ENCODE assay signal across 9 cellular contexts in genomic region chr5:154478224-154478565, GRCh38. TPM values are rescaled to one million over a fixed set of nuclear protein-coding genes. Genes with fewer than 3 reads are reported as not detected.
DNase-seq lines count a peak whose midpoint lies in the region; ATAC-seq and TF ChIP-seq lines count a peak whose summit lies in the region.
"Had no signal": no experiment of that assay in that cellular context is flagged by ENCODE, and none has a peak within 500 bp of the region (broad histone marks: within the 10 kb centered on the region; RNA-seq: fewer than 3 reads in every experiment).

Gene HAND1, minus strand, starts transcription at chr5:154478227. Its CDS starts 219 bp downstream, at chr5:154478008.

- TF ChIP-seq CTCF in right atrium auricular region (IDR thresholded peaks at IDR 0.05) (no peak), spleen (IDR thresholded peaks at IDR 0.05 in 8 of 11, conservative IDR thresholded peaks at IDR 0.05 in 3 of 11) (no peak)

- intact Hi-C loops in spleen (cut with DNase I; ENCODE audit: low total_unique reads): no loop called here

- H3K9me3 ChIP-seq in T-helper 17 cell (ENCODE audit: control insufficient read depth, low read length, poor library complexity, severe bottlenecking): no peaks in the 10 kb centered on the region
- no peaks in the 10 kb centered on the region for H3K9me3 ChIP-seq in right atrium auricular region
- no peaks in the 10 kb centered on the region for H3K9me3 ChIP-seq in spleen

- H3K9me3 Mint-ChIP-seq in activated CD8-positive, alpha-beta memory T cell treated with anti-CD3 and anti-CD28 coated beads, Interleukin-2, amount 10 ng/mL, durations not matched to agents 7 days and 5 days (ENCODE audit: low read depth): no peaks in the 10 kb centered on the region

- peak within 1 kb of the TSS; percentile 36 to 37 for H3K27ac ChIP-seq in right atrium auricular region
- no peak within 1 kb of the TSS for H3K27ac ChIP-seq in spleen

- H3K4me1 ChIP-seq in right atrium auricular region (peaks cover 0 to 60% of the 10 kb centered on the region in 2 donors), spleen (peaks cover 35 to 86% (median 77%) of the 10 kb centered on the region in 6 donors)

- peaks cover 20% of the 10 kb centered on the region for H3K4me1 Mint-ChIP-seq in activated CD8-positive, alpha-beta memory T cell treated with anti-CD3 and anti-CD28 coated beads, Interleukin-2, amount 10 ng/mL, durations not matched to agents 7 days and 5 days
- H3K4me1 Mint-ChIP-seq in T-helper 17 cell: peaks cover 47% of the 10 kb centered on the region

- no peaks in the 10 kb centered on the region for H3K36me3 ChIP-seq in right atrium auricular region
- no peaks in the 10 kb centered on the region for H3K36me3 ChIP-seq in spleen

- no peak within 1 kb of the TSS for H3K4me3 Mint-ChIP-seq in activated CD8-positive, alpha-beta memory T cell treated with anti-CD3 and anti-CD28 coated beads, Interleukin-2, amount 10 ng/mL, durations not matched to agents 7 days and 5 days
- peak within 1 kb of the TSS; percentile 51 for H3K4me3 Mint-ChIP-seq in T-helper 17 cell

- H3K27me3 ChIP-seq in right atrium auricular region (peaks cover 75% of the 10 kb centered on the region in 2 donors), spleen (replicated peaks in 1 of 7) (peaks cover 39 to 100% (median 100%) of the 10 kb centered on the region in 7 donors)

- ATAC-seq in activated CD8-positive, alpha-beta memory T cell treated with anti-CD3 and anti-CD28 coated beads, Interleukin-2, amount 10 ng/mL, durations not matched to agents 7 days and 5 days: no peak
- no peak for ATAC-seq in T-helper 17 cell
- no peak for ATAC-seq in HG03565 (IDR thresholded peaks at IDR 0.05; ENCODE audit: unreplicated experiment)
- no peak for ATAC-seq in HG02840 (IDR thresholded peaks at IDR 0.05; ENCODE audit: low FRiP score, unreplicated experiment)

- H3K4me3 ChIP-seq in right atrium auricular region (peak within 1 kb of the TSS; percentile 31 to 51), spleen (peak within 1 kb of the TSS; percentile 10 to 57 (median 18))

- peak within 1 kb of the TSS; percentile 16 for H3K27ac Mint-ChIP-seq in activated CD8-positive, alpha-beta memory T cell treated with anti-CD3 and anti-CD28 coated beads, Interleukin-2, amount 10 ng/mL, durations not matched to agents 7 days and 5 days
- peak within 1 kb of the TSS; percentile 79 for H3K27ac Mint-ChIP-seq in T-helper 17 cell

- no peaks in the 10 kb centered on the region for H3K36me3 Mint-ChIP-seq in activated CD8-positive, alpha-beta memory T cell treated with anti-CD3 and anti-CD28 coated beads, Interleukin-2, amount 10 ng/mL, durations not matched to agents 7 days and 5 days
- peaks cover 18% of the 10 kb centered on the region for H3K36me3 Mint-ChIP-seq in T-helper 17 cell (ENCODE audit: low read depth)

- peaks cover 95% of the 10 kb centered on the region for H3K27me3 Mint-ChIP-seq in activated CD8-positive, alpha-beta memory T cell treated with anti-CD3 and anti-CD28 coated beads, Interleukin-2, amount 10 ng/mL, durations not matched to agents 7 days and 5 days
- peaks cover 89% of the 10 kb centered on the region for H3K27me3 Mint-ChIP-seq in T-helper 17 cell

- 1 to 7% (median 4%) methylated on average over 10 to 20 of the region's 20 CpGs for WGBS in spleen, 5 donors

- CTCF ChIA-PET in activated CD8-positive, alpha-beta memory T cell treated with anti-CD3 and anti-CD28 coated beads, Interleukin-2, amount 10 ng/mL, durations not matched to agents 7 days and 5 days (lab: Charles Lee): no interaction called here

- TF ChIP-seq POLR2A in spleen (IDR thresholded peaks at IDR 0.05): no peak

- DNase-seq in activated CD8-positive, alpha-beta memory T cell treated with anti-CD3 and anti-CD28 coated beads, Interleukin-2, amount 10 ng/mL, durations not matched to agents 7 days and 5 days: no peak
- no peak for DNase-seq in activated CD8-positive, alpha-beta memory T cell treated with anti-CD3 and anti-CD28 coated beads, Interleukin-2, amount 50 U/mL, for 4 hours
- DNase-seq in T-helper 17 cell (no peak), right atrium auricular region (ENCODE audit: low spot score) (no peak), spleen (no peak), GF-D8 (lab: John Stamatoyannopoulos, UW) (no peak)
- DNase-seq: DND-41 had no signal

RNA-seq across cellular contexts. Expression of gene HAND1, which starts in this region (rescaled TPM):
- not detected for total RNA-seq in activated CD8-positive, alpha-beta memory T cell treated with anti-CD3 and anti-CD28 coated beads, Interleukin-2, amount 10 ng/mL, durations not matched to agents 7 days and 5 days
- total RNA-seq in T-helper 17 cell: not detected
- 10 to 100 TPM in 1 of 2 donors, 1 to 10 TPM in 1; 4.1 to 13.8 TPM for total RNA-seq in right atrium auricular region
- not detected for total RNA-seq in spleen
- polyA plus RNA-seq in spleen: not detected

Comparison
In these comparisons a context has a peak if more than half of its experiments do, and no peak if none do; other contexts are left out.
1. RNA of gene HAND1 (total RNA-seq): 4.1 to 13.8 TPM in right atrium auricular region; not detected in activated CD8-positive, alpha-beta memory T cell treated with anti-CD3 and anti-CD28 coated beads, Interleukin-2, amount 10 ng/mL, durations not matched to agents 7 days and 5 days, not detected in T-helper 17 cell and not detected in spleen; every median in the first group is over 4 times any median in the second.
2. H3K27ac ChIP-seq: peak in right atrium auricular region (2 of 2); none in spleen (0 of 8).